ENCODE assay signal across 10 cellular contexts in genomic region chr1:110690966-110691365, GRCh38. TPM values are rescaled to one million over a fixed set of nuclear protein-coding genes. Genes with fewer than 3 reads are reported as not detected.
"Had no signal": no experiment of that assay in that cellular context is flagged by ENCODE, and none has a peak within 500 bp of the region (broad histone marks: within the 10 kb centered on the region; RNA-seq: fewer than 3 reads in every experiment).

No MANE protein-coding gene starts in this region.

- H3K27ac ChIP-seq: HL-60 had no signal

- DNase-seq: GOT3, H7, HFFc6 had no signal

- H3K9me3 ChIP-seq: HAP-1 had no signal

- H3K36me3 ChIP-seq: HAP-1 had no signal

- H3K4me3 ChIP-seq: HAP-1 had no signal

- H3K9me3 Mint-ChIP-seq: HFFc6, IgD-negative memory B cell had no signal

- H3K4me1 ChIP-seq: HAP-1 had no signal

- H3K27ac Mint-ChIP-seq: HFFc6, IgD-negative memory B cell had no signal

- ATAC-seq: HCT116, HepG2 had no signal

- H3K4me3 Mint-ChIP-seq: HFFc6, IgD-negative memory B cell had no signal

RNA-seq across cellular contexts. Expression of gene KCNA3, which starts 16.2 kb away (rescaled TPM):
- total RNA-seq: H4, HepG2, HFFc6, HT1080 had no signal
- polyA plus RNA-seq: HepG2 had no signal
